ENCODE assay signal across 8 cellular contexts in genomic region chr15:89206908-89207331, GRCh38. TPM values are rescaled to one million over a fixed set of nuclear protein-coding genes. Genes with fewer than 3 reads are reported as not detected.
DNase-seq lines count a peak whose midpoint lies in the region; ATAC-seq, FAIRE-seq and TF ChIP-seq lines count a peak whose summit lies in the region.

No MANE protein-coding gene starts in this region.

- ATAC-seq in GM19452 (IDR thresholded peaks at IDR 0.05; ENCODE audit: unreplicated experiment), result peak; percentile 76
- peak; percentile 64 for ATAC-seq in stimulated activated naive CD8-positive, alpha-beta T cell treated with anti-CD3 and anti-CD28 coated beads, Interleukin-15, amount 100 ng/mL, for 72 hours

- no peaks in the 10 kb centered on the region for H3K4me1 ChIP-seq in neural progenitor cell

- FAIRE-seq in HTR-8/SVneo (lab: Jason Lieb, UNC), result peak; percentile 65

- H3K4me3 ChIP-seq in fibroblast of pulmonary artery (replicated peaks; ENCODE audit: low read depth, low read length), result peak overlapping the region; percentile 21
- no peak overlapping the region for H3K4me3 ChIP-seq in neural progenitor cell

- H4K20me1 ChIP-seq in neural progenitor cell (ENCODE audit: low read depth), result no peaks in the 10 kb centered on the region

- no peaks in the 10 kb centered on the region for H3K36me3 ChIP-seq in neural progenitor cell

- no peaks in the 10 kb centered on the region for H3K79me2 ChIP-seq in neural progenitor cell (ENCODE audit: low read depth)

- H3K4me3 Mint-ChIP-seq in activated T-helper 1 cell treated with anti-CD3 and anti-CD28 coated beads, Interleukin-12 subunit alpha, Interleukin-12 subunit beta, Interleukin-2, Interleukin-4 antibody, amounts not matched to agents 30 ng/mL and 10 ng/mL and 1 ng/mL, durations not matched to agents 14 hours and 24 hours and 36 hours, result no peak overlapping the region
- H3K4me3 Mint-ChIP-seq in neural progenitor cell, result no peak overlapping the region
- peak overlapping the region; percentile 66 for H3K4me3 Mint-ChIP-seq in stimulated activated naive CD8-positive, alpha-beta T cell treated with anti-CD3 and anti-CD28 coated beads, Interleukin-15, amount 100 ng/mL, for 72 hours

- DNase-seq in HTR-8/SVneo (ENCODE audit: insufficient read length, low spot score) (peak; percentile 92), RPMI8226 (peak; percentile 77), fibroblast of pulmonary artery (ENCODE audit: low read depth) (peak; percentile 69), neural progenitor cell (ENCODE audit: low spot score) (peak; percentile 91)
- peak; percentile 61 for DNase-seq in activated T-helper 1 cell treated with anti-CD3 and anti-CD28 coated beads, Interleukin-12 subunit alpha, Interleukin-12 subunit beta, Interleukin-2, Interleukin-4 antibody, amounts not matched to agents 30 ng/mL and 10 ng/mL and 1 ng/mL, durations not matched to agents 14 hours and 24 hours and 36 hours (ENCODE audit: low spot score)
- DNase-seq in stimulated activated naive CD8-positive, alpha-beta T cell treated with anti-CD3 and anti-CD28 coated beads, Interleukin-15, amount 100 ng/mL, for 72 hours, result peak; percentile 71 to 79

- H3K4me2 ChIP-seq in neural progenitor cell, result peak overlapping the region; percentile 52

- H3K9me3 ChIP-seq in neural progenitor cell (ENCODE audit: low read depth), result no peaks in the 10 kb centered on the region

- H3K36me3 Mint-ChIP-seq in activated T-helper 1 cell treated with anti-CD3 and anti-CD28 coated beads, Interleukin-12 subunit alpha, Interleukin-12 subunit beta, Interleukin-2, Interleukin-4 antibody, amounts not matched to agents 30 ng/mL and 10 ng/mL and 1 ng/mL, durations not matched to agents 14 hours and 24 hours and 36 hours (ENCODE audit: low read depth), result peaks cover 9% of the 10 kb centered on the region
- H3K36me3 Mint-ChIP-seq in neural progenitor cell, result no peaks in the 10 kb centered on the region

- no peaks in the 10 kb centered on the region for H3F3A ChIP-seq in neural progenitor cell (ENCODE audit: low read depth)

- peak overlapping the region; percentile 65 for H2AFZ ChIP-seq in neural progenitor cell (replicated peaks)

- peak; percentile 99 for TF ChIP-seq CTCF in C4-2B (conservative IDR thresholded peaks at IDR 0.05)
- peak; percentile 98 for TF ChIP-seq CTCF in fibroblast of pulmonary artery (IDR thresholded peaks at IDR 0.05; ENCODE audit: low read length, missing control alignments)
- peak; percentile 98 for TF ChIP-seq CTCF in neural progenitor cell (IDR thresholded peaks at IDR 0.05)

- H3K9me3 Mint-ChIP-seq in activated T-helper 1 cell treated with anti-CD3 and anti-CD28 coated beads, Interleukin-12 subunit alpha, Interleukin-12 subunit beta, Interleukin-2, Interleukin-4 antibody, amounts not matched to agents 30 ng/mL and 10 ng/mL and 1 ng/mL, durations not matched to agents 14 hours and 24 hours and 36 hours, result no peaks in the 10 kb centered on the region
- H3K9me3 Mint-ChIP-seq in neural progenitor cell, result no peaks in the 10 kb centered on the region
- peaks cover 0 to 7% of the 10 kb centered on the region in 2 donors for H3K9me3 Mint-ChIP-seq in stimulated activated naive CD8-positive, alpha-beta T cell treated with anti-CD3 and anti-CD28 coated beads, Interleukin-15, amount 100 ng/mL, for 72 hours

- H3K4me1 Mint-ChIP-seq in activated T-helper 1 cell treated with anti-CD3 and anti-CD28 coated beads, Interleukin-12 subunit alpha, Interleukin-12 subunit beta, Interleukin-2, Interleukin-4 antibody, amounts not matched to agents 30 ng/mL and 10 ng/mL and 1 ng/mL, durations not matched to agents 14 hours and 24 hours and 36 hours (ENCODE audit: low read depth), result peaks cover 39% of the 10 kb centered on the region
- H3K4me1 Mint-ChIP-seq in neural progenitor cell, result peaks cover 3% of the 10 kb centered on the region
- peaks cover 50% of the 10 kb centered on the region for H3K4me1 Mint-ChIP-seq in stimulated activated naive CD8-positive, alpha-beta T cell treated with anti-CD3 and anti-CD28 coated beads, Interleukin-15, amount 100 ng/mL, for 72 hours

- peaks cover 4% of the 10 kb centered on the region for H3K27me3 Mint-ChIP-seq in activated T-helper 1 cell treated with anti-CD3 and anti-CD28 coated beads, Interleukin-12 subunit alpha, Interleukin-12 subunit beta, Interleukin-2, Interleukin-4 antibody, amounts not matched to agents 30 ng/mL and 10 ng/mL and 1 ng/mL, durations not matched to agents 14 hours and 24 hours and 36 hours (ENCODE audit: insufficient read depth)
- H3K27me3 Mint-ChIP-seq in neural progenitor cell (ENCODE audit: insufficient read depth, low read depth), result peaks cover 7% of the 10 kb centered on the region
- peaks cover 11% of the 10 kb centered on the region for H3K27me3 Mint-ChIP-seq in stimulated activated naive CD8-positive, alpha-beta T cell treated with anti-CD3 and anti-CD28 coated beads, Interleukin-15, amount 100 ng/mL, for 72 hours

- no peak overlapping the region for H3K9ac ChIP-seq in neural progenitor cell

- H3K27me3 ChIP-seq in neural progenitor cell, result no peaks in the 10 kb centered on the region

- H3K27ac Mint-ChIP-seq in activated T-helper 1 cell treated with anti-CD3 and anti-CD28 coated beads, Interleukin-12 subunit alpha, Interleukin-12 subunit beta, Interleukin-2, Interleukin-4 antibody, amounts not matched to agents 30 ng/mL and 10 ng/mL and 1 ng/mL, durations not matched to agents 14 hours and 24 hours and 36 hours, result no peak overlapping the region
- H3K27ac Mint-ChIP-seq in neural progenitor cell, result peak overlapping the region; percentile 31
- peak overlapping the region in 1 of 2 donors; percentile 69 for H3K27ac Mint-ChIP-seq in stimulated activated naive CD8-positive, alpha-beta T cell treated with anti-CD3 and anti-CD28 coated beads, Interleukin-15, amount 100 ng/mL, for 72 hours

- intact Hi-C loops in activated T-helper 1 cell treated with anti-CD3 and anti-CD28 coated beads, Interleukin-12 subunit alpha, Interleukin-12 subunit beta, Interleukin-2, Interleukin-4 antibody, amounts not matched to agents 30 ng/mL and 10 ng/mL and 1 ng/mL, durations not matched to agents 14 hours and 24 hours and 36 hours (cut with micrococcal nuclease), result loop anchor here (1.0 to 5.0 kb wide), 6 partner anchors 36 to 223 kb away; partner anchors contain the start of gene FANCI

- H3K27ac ChIP-seq in C4-2B, result no peak overlapping the region
- no peak overlapping the region for H3K27ac ChIP-seq in neural progenitor cell

RNA-seq across cellular contexts. Expression of gene RLBP1, which starts 14.5 kb away (rescaled TPM):
- not detected in 2 replicates for total RNA-seq in activated T-helper 1 cell treated with anti-CD3 and anti-CD28 coated beads, Interleukin-12 subunit alpha, Interleukin-12 subunit beta, Interleukin-2, Interleukin-4 antibody, amounts not matched to agents 30 ng/mL and 10 ng/mL and 1 ng/mL, durations not matched to agents 14 hours and 24 hours and 36 hours
- 1.3 and 2.6 TPM in 2 replicates for total RNA-seq in neural progenitor cell (ENCODE audit: low replicate concordance)

RNA-seq across cellular contexts. Expression of gene FANCI, which starts 36.9 kb away (rescaled TPM):
- total RNA-seq in activated T-helper 1 cell treated with anti-CD3 and anti-CD28 coated beads, Interleukin-12 subunit alpha, Interleukin-12 subunit beta, Interleukin-2, Interleukin-4 antibody, amounts not matched to agents 30 ng/mL and 10 ng/mL and 1 ng/mL, durations not matched to agents 14 hours and 24 hours and 36 hours, result 167 and 172 TPM in 2 replicates
- 125 and 133 TPM in 2 replicates for total RNA-seq in neural progenitor cell (ENCODE audit: low replicate concordance)

Comparison
In these comparisons a context has a peak if more than half of its experiments do, and no peak if none do; other contexts are left out.
1. H3K4me3 Mint-ChIP-seq: peak in stimulated activated naive CD8-positive, alpha-beta T cell treated with anti-CD3 and anti-CD28 coated beads, Interleukin-15, amount 100 ng/mL, for 72 hours (2 of 2); none in activated T-helper 1 cell treated with anti-CD3 and anti-CD28 coated beads, Interleukin-12 subunit alpha, Interleukin-12 subunit beta, Interleukin-2, Interleukin-4 antibody, amounts not matched to agents 30 ng/mL and 10 ng/mL and 1 ng/mL, durations not matched to agents 14 hours and 24 hours and 36 hours (single experiment) and neural progenitor cell (single experiment).
2. Peak in every context shown above with its lines, with median percentiles within 50 percentile points of each other: CTCF ChIP-seq and DNase-seq.